Comparison of ENCODE assay signal across 1 cellular context in genomic region chr22:43128928-43129424, GRCh38.
TF ChIP-seq lines count a peak whose summit lies in the region.

No MANE protein-coding gene starts in this region.

TF ChIP-seq in K562, 482 proteins besides CTCF, POLR2A, EP300 and RAD21:
- TF ChIP-seq RBFOX2 (IDR thresholded peaks at IDR 0.05; ENCODE audit: low read depth, low read length) (0 out of 2 replicates have a peak, but pooled peaks have one; percentile 28), CTBP1 (IDR thresholded peaks at IDR 0.05; ENCODE audit: borderline replicate concordance) (0 out of 2 replicates have a peak, but pooled peaks have one; percentile 18), ZKSCAN3 (CRISPR knock-in tag; IDR thresholded peaks at IDR 0.05) (no peak), CBFA2T3 (IDR thresholded peaks at IDR 0.05) (peak; percentile 42), CBFA2T2 (conservative IDR thresholded peaks at IDR 0.05) (0 out of 2 replicates have a peak, but pooled peaks have one; percentile 13), RCOR1 (IDR thresholded peaks at IDR 0.05; ENCODE audit: borderline replicate concordance in 1 of 2, low read depth in 2 of 2, low read length in 2 of 2) (0 out of 4 replicates have a peak, but pooled peaks of 1 of the 2 experiments have one; percentile 15), MAFF (IDR thresholded peaks at IDR 0.05; ENCODE audit: low read length) (no peak), SUPT5H (IDR thresholded peaks at IDR 0.05) (peak; percentile 30; the same call in 1 of the 2 replicates), POLR2G (IDR thresholded peaks at IDR 0.05; ENCODE audit: low read depth, low read length) (peak; percentile 60), MCM3 (IDR thresholded peaks at IDR 0.05) (no peak), MAZ (CRISPR knock-in tag; conservative IDR thresholded peaks at IDR 0.05 in 1 of 2, IDR thresholded peaks at IDR 0.05 in 1 of 2) (0 out of 4 replicates have a peak, but pooled peaks of 1 of the 2 experiments have one; percentile 35), ZFX (CRISPR knock-in tag; IDR thresholded peaks at IDR 0.05) (peak; percentile 18; the same call in 1 of the 2 replicates), NCOA6 (IDR thresholded peaks at IDR 0.05) (no peak), ATF3 (IDR thresholded peaks at IDR 0.05) (no peak), ATF3 (CRISPR knock-in tag; conservative IDR thresholded peaks at IDR 0.05) (no peak), VEZF1 (CRISPR knock-in tag; IDR thresholded peaks at IDR 0.05) (peak; percentile 55), PRMT5 (CRISPR knock-in tag; IDR thresholded peaks at IDR 0.05) (no peak)
